Comparison of ENCODE assay signal across 9 cellular contexts in the genomic region with DNA sequence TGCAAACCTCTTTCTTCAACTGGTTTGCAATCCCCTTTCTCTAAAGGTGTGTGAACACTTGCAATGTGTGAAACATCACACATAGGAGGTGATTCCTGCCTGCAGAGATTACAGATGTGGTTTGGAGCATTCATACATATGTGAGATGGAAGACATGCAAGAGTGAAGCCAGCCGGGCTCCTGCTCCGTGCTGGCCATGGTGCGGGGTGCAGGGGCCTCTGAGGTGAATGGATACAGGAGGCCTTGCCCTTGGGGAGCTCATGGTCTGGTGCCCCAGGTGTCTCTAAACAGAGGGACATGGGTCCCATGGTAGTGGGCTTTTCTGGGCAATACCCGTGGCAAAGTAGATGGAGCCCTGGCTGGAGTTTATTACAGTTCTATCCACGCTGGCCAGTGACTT. TPM values are rescaled to one million over a fixed set of nuclear protein-coding genes. Genes with fewer than 3 reads are reported as not detected.
"Had no signal": no experiment of that assay in that cellular context is flagged by ENCODE, and none has a peak within 500 bp of the region (broad histone marks: within the 10 kb centered on the region; RNA-seq: fewer than 3 reads in every experiment).

No MANE protein-coding gene starts in this region.

- DNase-seq: GDM1, GF-D8 had no signal

- H3K4me3 ChIP-seq: GM12878 had no signal

- ATAC-seq: GM12878 had no signal

- FAIRE-seq: G401.6, GM12878, GM12891, GM12892, GM18507, GM19239 had no signal

RNA-seq across cellular contexts. Expression of a gene that starts 6.0 kb away (rescaled TPM):
- total RNA-seq: G401, GM12878 had no signal
- polyA plus RNA-seq: GM12878 had no signal
